Comparison of ENCODE assay signal across 8 cellular contexts in the genomic region with DNA sequence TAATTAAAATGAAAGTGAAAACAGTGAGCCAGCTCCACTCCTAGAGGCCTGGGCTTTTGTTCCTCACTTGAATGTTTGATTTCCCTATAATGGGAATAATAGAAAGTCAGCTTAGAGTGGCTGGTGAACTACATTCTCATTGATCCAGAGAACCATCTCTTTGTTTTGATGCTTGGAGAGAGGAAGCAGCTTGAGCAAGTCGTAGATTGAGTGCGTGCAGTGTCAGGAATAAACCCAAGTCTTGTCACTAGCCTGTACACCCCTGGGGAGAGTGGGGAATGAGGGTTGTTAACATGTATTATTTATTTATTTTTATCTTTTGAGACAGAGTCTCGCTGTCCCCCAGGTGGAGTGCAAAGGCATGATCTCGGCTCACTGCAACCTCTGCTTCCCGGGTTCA. TPM values are rescaled to one million over a fixed set of nuclear protein-coding genes. Genes with fewer than 3 reads are reported as not detected.
A peak's percentile ranks its signal among the peaks of the same experiment; 100 is the strongest.
DNase-seq lines count a peak whose midpoint lies in the region; ATAC-seq and TF ChIP-seq lines count a peak whose summit lies in the region.

No MANE protein-coding gene starts in this region.

- no peaks in the 10 kb centered on the region for H3K27me3 ChIP-seq in BLaER1 treated with 17β-estradiol and CSF1 and Interleukin-3, amounts not matched to agents 10 nM and 100 nM
- H3K27me3 ChIP-seq in MM.1S (replicated peaks; ENCODE audit: insufficient read depth, low read length) (no peaks in the 10 kb centered on the region; the same call in 1 of the 2 replicates), mammary epithelial cell (ENCODE audit: insufficient read depth, low read length) (no peaks in the 10 kb centered on the region), mesendoderm (ENCODE audit: insufficient read depth, low read length, poor library complexity) (no peaks in the 10 kb centered on the region)

- no peaks in the 10 kb centered on the region for H3K9me2 ChIP-seq in MM.1S (replicated peaks; ENCODE audit: insufficient read depth, low read length)

- H3K27ac ChIP-seq in BLaER1 treated with 17β-estradiol and CSF1 and Interleukin-3, amounts not matched to agents 10 nM and 100 nM: peak overlapping the region; percentile 90 to 99 (median 98); a peak in 21 of 22 replicates
- peak overlapping the region; percentile 61; the same call in 1 of the 2 replicates for H3K27ac ChIP-seq in MM.1S (ENCODE audit: low read length)
- H3K27ac ChIP-seq in mammary epithelial cell (ENCODE audit: insufficient read depth, low read depth, low read length): peak overlapping the region; percentile 98
- H3K27ac ChIP-seq in mesendoderm (ENCODE audit: low read depth, low read length): no peak overlapping the region

- peak overlapping the region; percentile 74 to 93 (median 85) for H3K4me2 ChIP-seq in BLaER1 treated with 17β-estradiol and CSF1 and Interleukin-3, amounts not matched to agents 10 nM and 100 nM
- peak overlapping the region; percentile 81 for H3K4me2 ChIP-seq in MM.1S (ENCODE audit: low read depth, low read length)
- H3K4me2 ChIP-seq in mammary epithelial cell (ENCODE audit: insufficient read depth, low read depth, low read length): peak overlapping the region; percentile 92
- H3K4me2 ChIP-seq in mesendoderm (ENCODE audit: low read length): peak overlapping the region; percentile 57

- H2BK15ac ChIP-seq in mesendoderm (replicated peaks; ENCODE audit: low read depth): no peak overlapping the region

- H3K4me1 ChIP-seq in BLaER1 treated with 17β-estradiol and CSF1 and Interleukin-3, amounts not matched to agents 10 nM and 100 nM: peaks cover 21 to 32% (median 30%) of the 10 kb centered on the region in 10 experiments
- peaks cover 14% of the 10 kb centered on the region for H3K4me1 ChIP-seq in MM.1S (ENCODE audit: low read length)
- peaks cover 21% of the 10 kb centered on the region for H3K4me1 ChIP-seq in mammary epithelial cell (ENCODE audit: insufficient read depth, low read length)
- H3K4me1 ChIP-seq in mesendoderm (ENCODE audit: control insufficient read depth, low read depth, low read length): peaks cover 2% of the 10 kb centered on the region

- H3K56ac ChIP-seq in mesendoderm (ENCODE audit: low read length): peak overlapping the region; percentile 51

- no peak overlapping the region for H2AK5ac ChIP-seq in mesendoderm (ENCODE audit: low read length)

- peak overlapping the region; percentile 71 to 96 (median 84) for H3K4me3 ChIP-seq in BLaER1 treated with 17β-estradiol and CSF1 and Interleukin-3, amounts not matched to agents 10 nM and 100 nM
- peak overlapping the region; percentile 93 for H3K4me3 ChIP-seq in MM.1S (ENCODE audit: low read length)
- H3K4me3 ChIP-seq in mammary epithelial cell (replicated peaks in 1 of 3; ENCODE audit: insufficient read depth in 1 of 3, low read depth in 2 of 3, low read length in 3 of 3): peak overlapping the region; percentile 57 to 96 (median 95)
- H3K4me3 ChIP-seq in mesendoderm (ENCODE audit: low read length): no peak overlapping the region

- intact Hi-C loops in mammary epithelial cell (cut with micrococcal nuclease): loop anchor here (1.0 kb wide), 3 partner anchors 340 to 587 kb away; no protein-coding TSS in a partner anchor

- peak overlapping the region; percentile 84 to 98 (median 95) for H3K9ac ChIP-seq in BLaER1 treated with 17β-estradiol and CSF1 and Interleukin-3, amounts not matched to agents 10 nM and 100 nM
- H3K9ac ChIP-seq in MM.1S (ENCODE audit: low read length) (peak overlapping the region; percentile 80; the same call in 1 of the 2 replicates), mammary epithelial cell (ENCODE audit: insufficient read depth, low read length) (peak overlapping the region; percentile 93), mesendoderm (ENCODE audit: low read length) (peak overlapping the region; percentile 64)

- dilution Hi-C loops in mammary epithelial cell (cut with HindIII; ENCODE audit: low sequenced_read_pairs): no loop called here

- TSS peak; percentile 84 for BruUV-seq in mammary epithelial cell (replicated peaks; lab: Mats Ljungman, UMichigan)

- H3K18ac ChIP-seq in mesendoderm (ENCODE audit: low read length): no peak overlapping the region

- H4K5ac ChIP-seq in mesendoderm (ENCODE audit: low read length): no peak overlapping the region

- no peaks in the 10 kb centered on the region for H3F3A ChIP-seq in MM.1S (ENCODE audit: insufficient read depth, low read length)

- H3K79me2 ChIP-seq in MM.1S (ENCODE audit: low read length) (peaks cover 42% of the 10 kb centered on the region), mammary epithelial cell (ENCODE audit: insufficient read depth, low read length) (peaks cover 41% of the 10 kb centered on the region), mesendoderm (ENCODE audit: control insufficient read depth, insufficient read depth, low read length) (peaks cover 25% of the 10 kb centered on the region)

- DNase-seq in MM.1S (no peak), mammary epithelial cell (no peak), mesendoderm (no peak), kidney glomerular epithelial cell (lab: John Stamatoyannopoulos, UW) (no peak), occipital lobe (lab: John Stamatoyannopoulos, UW) (no peak)

- no peak overlapping the region for H3K4ac ChIP-seq in mesendoderm (ENCODE audit: low read depth, low read length)

- no peak overlapping the region for H2BK5ac ChIP-seq in mesendoderm (ENCODE audit: low read length)

- no peak for ATAC-seq in HG02759 (IDR thresholded peaks at IDR 0.05; ENCODE audit: unreplicated experiment)
- ATAC-seq in HG03378 (IDR thresholded peaks at IDR 0.05; ENCODE audit: unreplicated experiment): no peak

- TF ChIP-seq CTCF in MM.1S (IDR thresholded peaks at IDR 0.05; ENCODE audit: low read length): no peak
- no peak for TF ChIP-seq CTCF in mammary epithelial cell (conservative IDR thresholded peaks at IDR 0.05 in 1 of 2, IDR thresholded peaks at IDR 0.05 in 1 of 2; ENCODE audit: extremely low read depth in 1 of 2, insufficient read depth in 1 of 2, low read depth in 1 of 2, low read length in 2 of 2)

- H2BK120ac ChIP-seq in mesendoderm (ENCODE audit: low read depth, low read length): no peak overlapping the region

- no peaks in the 10 kb centered on the region for H3K9me3 ChIP-seq in BLaER1 treated with 17β-estradiol and CSF1 and Interleukin-3, amounts not matched to agents 10 nM and 100 nM (replicated peaks in 1 of 11)
- H3K9me3 ChIP-seq in MM.1S (replicated peaks; ENCODE audit: insufficient read depth, low read length) (no peaks in the 10 kb centered on the region), mammary epithelial cell (replicated peaks; ENCODE audit: insufficient read depth, low read length) (no peaks in the 10 kb centered on the region)

- peaks cover 0 to 36% (median 27%) of the 10 kb centered on the region in 11 experiments; a peak in 16 of 22 replicates for H4K20me1 ChIP-seq in BLaER1 treated with 17β-estradiol and CSF1 and Interleukin-3, amounts not matched to agents 10 nM and 100 nM
- H4K20me1 ChIP-seq in MM.1S (ENCODE audit: insufficient read depth, low read length) (no peaks in the 10 kb centered on the region), mammary epithelial cell (ENCODE audit: insufficient read depth, low read length) (no peaks in the 10 kb centered on the region)

- in situ Hi-C loops in mammary epithelial cell (cut with MboI; ENCODE audit: low sequenced_read_pairs in 2 of 2): loop anchor here (10.0 to 25.0 kb wide), 2 partner anchors 582 to 864 kb away; a partner anchor contains a TSS

- peaks cover 8% of the 10 kb centered on the region for H3K79me1 ChIP-seq in mesendoderm (ENCODE audit: low read length)

- peak overlapping the region; percentile 7 for H4K8ac ChIP-seq in mesendoderm (ENCODE audit: low read depth, low read length)

- H3K36me3 ChIP-seq in BLaER1 treated with 17β-estradiol and CSF1 and Interleukin-3, amounts not matched to agents 10 nM and 100 nM: peaks cover 13 to 30% (median 24%) of the 10 kb centered on the region in 11 experiments
- H3K36me3 ChIP-seq in MM.1S (replicated peaks; ENCODE audit: insufficient read depth, low read length) (peaks cover 6% of the 10 kb centered on the region; the same call in 1 of the 2 replicates), mammary epithelial cell (ENCODE audit: insufficient read depth, low read length) (peaks cover 7% of the 10 kb centered on the region), mesendoderm (ENCODE audit: control insufficient read depth, insufficient read depth, low read length) (no peaks in the 10 kb centered on the region)

- H3K23ac ChIP-seq in mesendoderm (ENCODE audit: low read length): no peak overlapping the region

- WGBS in mammary epithelial cell (ENCODE audit: low coverage, missing lambda C conversion rate): 11% methylated on average over 4 of the region's 5 CpGs
- WGBS in mesendoderm (ENCODE audit: extremely low coverage, insufficient coverage, low lambda C conversion rate): no CpG with 5 or more reads among the region's 5 CpGs

- H2AFZ ChIP-seq in MM.1S (ENCODE audit: low read length): peak overlapping the region; percentile 65
- H2AFZ ChIP-seq in mammary epithelial cell (ENCODE audit: low read depth, low read length): peak overlapping the region; percentile 90

- CTCF ChIA-PET in mammary epithelial cell (lab: Charles Lee; ENCODE audit: low non-redundant PET): interaction anchor here (2.0 kb wide), 1 partner anchor 10 kb away, joined by 12 read pairs; no protein-coding TSS in a partner anchor

RNA-seq across cellular contexts. Expression of a gene that starts 0.9 kb away (rescaled TPM):
- 10 to 100 TPM; 33.5 to 33.8 TPM for total RNA-seq in mammary epithelial cell
- polyA plus RNA-seq in mammary epithelial cell: 25.9 TPM
- polyA minus RNA-seq in mammary epithelial cell: 49.4 TPM
- polyA plus RNA-seq in mesendoderm (2013, experiment 1 of 2): 40.6 TPM
- polyA plus RNA-seq in mesendoderm (2013, experiment 2 of 2): 42.2 TPM
- total RNA-seq in occipital lobe: 42.4 TPM

RNA-seq across cellular contexts. Expression of a gene that starts 12.8 kb away (rescaled TPM):
- total RNA-seq in mammary epithelial cell (1 to 10 TPM; 1.2 to 3.0 TPM), occipital lobe (5.3 TPM)
- 0.36 TPM for polyA plus RNA-seq in mammary epithelial cell
- not detected for polyA minus RNA-seq in mammary epithelial cell
- polyA plus RNA-seq in mesendoderm (2013, experiment 1 of 2): 6.2 TPM
- polyA plus RNA-seq in mesendoderm (2013, experiment 2 of 2): 5.9 TPM

RNA-seq across cellular contexts. Expression of a gene that starts 39.7 kb away (rescaled TPM):
- total RNA-seq in mammary epithelial cell (10 to 100 TPM; 12.0 to 21.1 TPM), occipital lobe (20.6 TPM)
- polyA plus RNA-seq in mammary epithelial cell: 14.0 TPM
- polyA minus RNA-seq in mammary epithelial cell: 14.6 TPM
- polyA plus RNA-seq in mesendoderm (2013, experiment 1 of 2): 5.0 TPM
- 5.0 TPM for polyA plus RNA-seq in mesendoderm (2013, experiment 2 of 2)
